Comparison of ENCODE assay signal across 22 cellular contexts in the genomic region with DNA sequence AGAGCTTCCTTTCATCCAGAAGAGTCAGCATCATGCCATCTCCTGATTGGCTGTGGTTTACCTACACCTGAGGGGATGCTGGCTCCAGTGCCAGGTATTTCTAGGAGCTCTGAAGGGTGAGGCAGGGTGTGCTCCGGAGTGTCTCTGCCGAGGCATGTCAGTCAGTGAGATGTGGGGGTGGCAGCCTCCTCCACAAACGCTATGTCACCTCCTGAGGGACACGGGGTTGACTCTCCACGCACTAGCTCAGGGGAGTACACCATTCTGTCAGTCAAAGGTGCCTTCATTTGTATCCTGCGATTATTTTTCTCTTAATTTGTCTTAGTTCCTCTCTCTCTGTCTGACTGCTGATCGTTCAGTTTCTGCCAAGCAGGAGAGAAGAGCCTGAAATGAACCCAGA.
"Had no signal": no experiment of that assay in that cellular context is flagged by ENCODE, and none has a peak within 500 bp of the region (broad histone marks: within the 10 kb centered on the region; RNA-seq: fewer than 3 reads in every experiment).

No MANE protein-coding gene starts in this region.

- H3K36me3 Mint-ChIP-seq: activated naive CD4-positive, alpha-beta T cell treated with anti-CD3 and anti-CD28 coated beads, Interleukin-2, amount 50 U/mL, for 24 hours; WTC11 had no signal

- H3K4me3 Mint-ChIP-seq: activated CD4-positive, alpha-beta T cell treated with anti-CD3 and anti-CD28 coated beads, Interleukin-2, amount 10 ng/mL, durations not matched to agents 24 days and 14 days; activated CD8-positive, alpha-beta memory T cell treated with anti-CD3 and anti-CD28 coated beads, Interleukin-2, amount 10 ng/mL, durations not matched to agents 7 days and 5 days; activated naive CD4-positive, alpha-beta T cell treated with anti-CD3 and anti-CD28 coated beads, Interleukin-2, amount 50 U/mL, for 24 hours; activated T-cell treated with anti-CD3 and anti-CD28 coated beads, Interleukin-2, amount 50 U/mL, for 24 hours; activated T-helper 1 cell treated with anti-CD3 and anti-CD28 coated beads, Interleukin-12 subunit alpha, Interleukin-12 subunit beta, Interleukin-2, Interleukin-4 antibody, amounts not matched to agents 30 ng/mL and 10 ng/mL and 1 ng/mL, durations not matched to agents 14 hours and 24 hours and 36 hours; T-helper 17 cell; WTC11 had no signal

- H3K27me3 Mint-ChIP-seq: activated naive CD4-positive, alpha-beta T cell treated with anti-CD3 and anti-CD28 coated beads, Interleukin-2, amount 50 U/mL, for 24 hours; activated T-cell treated with anti-CD3 and anti-CD28 coated beads, Interleukin-2, amount 50 U/mL, for 24 hours had no signal

- H3K9me3 Mint-ChIP-seq: activated T-cell treated with anti-CD3 and anti-CD28 coated beads, Interleukin-2, amount 50 U/mL, for 24 hours had no signal

- DNase-seq: activated CD4-positive, alpha-beta T cell treated with anti-CD3 and anti-CD28 coated beads for 1 hour; activated CD4-positive, alpha-beta T cell treated with anti-CD3 and anti-CD28 coated beads, Interleukin-2, amount 10 ng/mL, durations not matched to agents 24 days and 14 days; activated CD4-positive, alpha-beta T cell treated with anti-CD3 and anti-CD28 coated beads, Interleukin-2, amount 50 U/mL, for 48 hours; activated CD8-positive, alpha-beta memory T cell treated with anti-CD3 and anti-CD28 coated beads, Interleukin-2, amount 10 ng/mL, durations not matched to agents 7 days and 5 days; activated effector memory CD4-positive, alpha-beta T cell treated with Interleukin-2 at 50 U/mL for 16 hours; activated naive CD4-positive, alpha-beta T cell; activated T-cell treated with anti-CD3 and anti-CD28 coated beads, Interleukin-2, amount 50 U/mL, for 24 hours; aorta; KG1; NCI-H1048; NCI-H146; NCI-H1930; NCI-H2171; NCI-H226; NCI-H526 treated with DMSO at 0.1 percent for 48 hours; NCI-H82; SIG-M5; T-helper 17 cell; T-helper 9 cell had no signal

- H3K27ac Mint-ChIP-seq: activated CD4-positive, alpha-beta T cell treated with anti-CD3 and anti-CD28 coated beads, Interleukin-2, amount 10 ng/mL, durations not matched to agents 24 days and 14 days; activated CD8-positive, alpha-beta memory T cell treated with anti-CD3 and anti-CD28 coated beads, Interleukin-2, amount 10 ng/mL, durations not matched to agents 7 days and 5 days; activated naive CD4-positive, alpha-beta T cell treated with anti-CD3 and anti-CD28 coated beads, Interleukin-2, amount 50 U/mL, for 24 hours; activated T-cell treated with anti-CD3 and anti-CD28 coated beads, Interleukin-2, amount 50 U/mL, for 24 hours; activated T-helper 1 cell treated with anti-CD3 and anti-CD28 coated beads, Interleukin-12 subunit alpha, Interleukin-12 subunit beta, Interleukin-2, Interleukin-4 antibody, amounts not matched to agents 30 ng/mL and 10 ng/mL and 1 ng/mL, durations not matched to agents 14 hours and 24 hours and 36 hours; T-helper 17 cell; WTC11 had no signal

- ATAC-seq: activated CD8-positive, alpha-beta memory T cell treated with anti-CD3 and anti-CD28 coated beads, Interleukin-2, amount 10 ng/mL, durations not matched to agents 7 days and 5 days; T-helper 17 cell; WTC11 had no signal
